24 cellular contexts compared by ENCODE assay signal in genomic region chr7:80159802-80160201, GRCh38.
"Had no signal": no experiment of that assay in that cellular context is flagged by ENCODE, and none has a peak within 500 bp of the region (broad histone marks: within the 10 kb centered on the region; RNA-seq: fewer than 3 reads in every experiment).

No MANE protein-coding gene starts in this region.

- H3K27ac ChIP-seq: coronary artery, esophagus muscularis mucosa, foreskin keratinocyte, gastroesophageal sphincter, heart left ventricle, hepatocyte, left lung, lower lobe of right lung had no signal

- H2AFZ ChIP-seq: hepatocyte had no signal

- DNase-seq: dermis blood vessel endothelial cell; dorsolateral prefrontal cortex; effector CD4-positive, alpha-beta T cell; effector memory CD4-positive, alpha-beta T cell; foreskin keratinocyte; heart left ventricle; hypothalamus; immature natural killer cell; islet precursor cell; kidney; kidney glomerular epithelial cell; left colon; left lung; left ventricle myocardium superior; lower lobe of right lung; mesenchymal stem cell; mucosa of descending colon had no signal

- FAIRE-seq: colon, frontal cortex, kidney had no signal

- ATAC-seq: foreskin keratinocyte, gastroesophageal sphincter, heart left ventricle, left colon, left lung, left ventricle myocardium superior, lower lobe of right lung, mucosa of descending colon had no signal

- H3K27me3 ChIP-seq: dorsolateral prefrontal cortex, esophagus muscularis mucosa, foreskin keratinocyte, gastroesophageal sphincter, heart left ventricle, hepatocyte, left lung had no signal

- H3K4me2 ChIP-seq: hepatocyte had no signal

- H3K27ac Mint-ChIP-seq: immature natural killer cell, mesothelial cell of epicardium had no signal

- H3K9me3 ChIP-seq: esophagus muscularis mucosa, gastroesophageal sphincter, heart left ventricle, left lung, lower lobe of right lung, mucosa of descending colon had no signal

- H3K4me3 ChIP-seq: coronary artery, dorsolateral prefrontal cortex, esophagus muscularis mucosa, gastroesophageal sphincter, heart left ventricle, hepatocyte, left lung, lower lobe of right lung, mucosa of descending colon had no signal

- H3K4me3 Mint-ChIP-seq: immature natural killer cell, mesothelial cell of epicardium had no signal

- H3K36me3 ChIP-seq: esophagus muscularis mucosa, gastroesophageal sphincter, heart left ventricle, left lung, lower lobe of right lung had no signal

- H3K4me1 ChIP-seq: left lung had no signal

- H3K36me3 Mint-ChIP-seq: immature natural killer cell had no signal
